ENCODE assay signal across 8 cellular contexts in genomic region chr11:121451178-121451981, GRCh38. TPM values are rescaled to one million over a fixed set of nuclear protein-coding genes. Genes with fewer than 3 reads are reported as not detected.
DNase-seq lines count a peak whose midpoint lies in the region; ATAC-seq, FAIRE-seq and TF ChIP-seq lines count a peak whose summit lies in the region.

No MANE protein-coding gene starts in this region.

- peaks cover 19% of the 10 kb centered on the region for H3K4me1 ChIP-seq in HUES64 (ENCODE audit: insufficient read depth, low read length)
- peaks cover 0 to 28% (median 26%) of the 10 kb centered on the region in 5 donors for H3K4me1 ChIP-seq in subcutaneous abdominal adipose tissue (ENCODE audit: control insufficient read depth in 5 of 5, insufficient read depth in 5 of 5, low read length in 5 of 5)

- H3K27ac Mint-ChIP-seq in activated naive CD4-positive, alpha-beta T cell treated with anti-CD3 and anti-CD28 coated beads, Interleukin-2, amount 50 U/mL, for 72 hours = peak overlapping the region; percentile 5 to 75

- DNase-seq in GM12891 (ENCODE audit: insufficient read length, low spot score) (no peak), lower leg skin (ENCODE audit: low spot score in 2 of 2) (no peak), NCI-H1417 treated with DMSO at 0.1 percent for 48 hours (lab: John Stamatoyannopoulos, UW) (no peak)
- no peak for DNase-seq in activated naive CD4-positive, alpha-beta T cell treated with anti-CD3 and anti-CD28 coated beads, Interleukin-2, amount 50 U/mL, for 72 hours (ENCODE audit: low spot score in 2 of 2)

- H3K4me3 ChIP-seq in HUES64 (ENCODE audit: low read length) (peak overlapping the region; percentile 93), subcutaneous abdominal adipose tissue (ENCODE audit: low read depth in 1 of 5, low read length in 5 of 5) (peak overlapping the region in 4 of 5 donors; percentile 50 to 85 (median 74)), lower leg skin (ENCODE audit: low read depth, poor library complexity, severe bottlenecking) (no peak overlapping the region)

- WGBS in HUES64 = 37% methylated on average over 22 of the region's 22 CpGs
- 24% methylated on average over 22 of the region's 22 CpGs for WGBS in lower leg skin, 2 donors

- peak overlapping the region; percentile 90 for H3K9ac ChIP-seq in HUES64 (ENCODE audit: low read depth, low read length)
- peak overlapping the region in 2 of 5 donors; percentile 30 to 41 for H3K9ac ChIP-seq in subcutaneous abdominal adipose tissue (ENCODE audit: low read length in 5 of 5)

- H3K9me3 Mint-ChIP-seq in activated naive CD4-positive, alpha-beta T cell treated with anti-CD3 and anti-CD28 coated beads, Interleukin-2, amount 50 U/mL, for 72 hours = no peaks in the 10 kb centered on the region

- TF ChIP-seq CTCF in lower leg skin (IDR thresholded peaks at IDR 0.05) = no peak

- no peak for FAIRE-seq in GM12891 (lab: Jason Lieb, UNC)

- H3K9me3 ChIP-seq in HUES64 (ENCODE audit: insufficient read depth, low read depth, low read length) (no peaks in the 10 kb centered on the region), subcutaneous abdominal adipose tissue (ENCODE audit: control insufficient read depth in 5 of 5, low read length in 5 of 5) (no peaks in the 10 kb centered on the region)

- H3K27ac ChIP-seq in HUES64 (ENCODE audit: low read depth, low read length) (peak overlapping the region; percentile 58; the same call in 1 of the 2 replicates), layer of hippocampus (ENCODE audit: low read depth, low read length) (peak overlapping the region; percentile 69), subcutaneous abdominal adipose tissue (ENCODE audit: low read depth, low read length) (no peak overlapping the region)

- ATAC-seq in activated naive CD4-positive, alpha-beta T cell treated with anti-CD3 and anti-CD28 coated beads, Interleukin-2, amount 50 U/mL, for 72 hours = peak; percentile 26 to 34
- no peak for ATAC-seq in HG03196 (IDR thresholded peaks at IDR 0.05; ENCODE audit: unreplicated experiment)

- TF ChIP-seq POLR2A in GM12891 (IDR thresholded peaks at IDR 0.05; ENCODE audit: low read depth, low read length) (peak; percentile 14; the same call in 1 of the 2 replicates), lower leg skin (IDR thresholded peaks at IDR 0.05) (no peak)

- peaks cover 28 to 32% of the 10 kb centered on the region in 2 donors for H3K36me3 Mint-ChIP-seq in activated naive CD4-positive, alpha-beta T cell treated with anti-CD3 and anti-CD28 coated beads, Interleukin-2, amount 50 U/mL, for 72 hours

- peaks cover 14% of the 10 kb centered on the region for H3K27me3 ChIP-seq in HUES64 (ENCODE audit: insufficient read depth, low read length)
- no peaks in the 10 kb centered on the region for H3K27me3 ChIP-seq in layer of hippocampus (ENCODE audit: control insufficient read depth, insufficient read depth, low read length)
- peaks cover 0 to 22% (median 4%) of the 10 kb centered on the region in 5 donors for H3K27me3 ChIP-seq in subcutaneous abdominal adipose tissue (ENCODE audit: control insufficient read depth in 5 of 5, insufficient read depth in 4 of 5, low read length in 5 of 5)

- intact Hi-C loops in lower leg skin (cut with DNase I; ENCODE audit: low total_unique reads) = no loop called here

- H3K36me3 ChIP-seq in HUES64 (ENCODE audit: insufficient read depth, low read length) (no peaks in the 10 kb centered on the region), subcutaneous abdominal adipose tissue (ENCODE audit: control insufficient read depth in 5 of 5, insufficient read depth in 5 of 5, low read length in 5 of 5) (no peaks in the 10 kb centered on the region)

TF ChIP-seq in GM12891, 5 proteins besides CTCF, POLR2A, EP300 and RAD21:
- TF ChIP-seq POLR2AphosphoS5 (IDR thresholded peaks at IDR 0.05; ENCODE audit: low read depth, low read length) (peak; percentile 50; the same call in 1 of the 2 replicates), SPI1 (IDR thresholded peaks at IDR 0.05; ENCODE audit: low read depth, low read length) (no peak), POU2F2 (IDR thresholded peaks at IDR 0.05; ENCODE audit: low read depth, low read length) (peak; percentile 82; the same call in 1 of the 2 replicates), PAX5 (IDR thresholded peaks at IDR 0.05; ENCODE audit: insufficient read depth, low read length, severe bottlenecking) (no peak), TAF1 (IDR thresholded peaks at IDR 0.05; ENCODE audit: low read depth, low read length) (no peak)

RNA-seq across cellular contexts. Expression of gene SORL1, which starts 0.7 kb away (rescaled TPM):
- 49.9 TPM for polyA plus RNA-seq in GM12891 (2012; ENCODE audit: low read depth, missing spikeins)
- polyA plus RNA-seq in HUES64 (2013, experiment 1 of 2) = 15.2 TPM
- 15.4 TPM for polyA plus RNA-seq in HUES64 (2013, experiment 2 of 2)
- total RNA-seq in activated naive CD4-positive, alpha-beta T cell treated with anti-CD3 and anti-CD28 coated beads, Interleukin-2, amount 50 U/mL, for 72 hours = 100 to 1,000 TPM in 1 of 2 donors, 10 to 100 TPM in 1; 90.4 to 139 TPM
- total RNA-seq in lower leg skin = 10 to 100 TPM; 12.5 to 21.8 (median 14.7) TPM

Comparison
In these comparisons a context has a peak if more than half of its experiments do, and no peak if none do; other contexts are left out.
1. RNA of gene SORL1, which starts 0.7 kb away (total RNA-seq): 90.4 to 139 TPM in activated naive CD4-positive, alpha-beta T cell treated with anti-CD3 and anti-CD28 coated beads, Interleukin-2, amount 50 U/mL, for 72 hours; 12.5 to 21.8 TPM in lower leg skin; every median in the first group is over 4 times any median in the second.